25 cellular contexts compared by ENCODE assay signal in genomic region chr4:83208371-83208770, GRCh38.
DNase-seq lines count a peak whose midpoint lies in the region; ATAC-seq, FAIRE-seq and TF ChIP-seq lines count a peak whose summit lies in the region.
"Had no signal": no experiment of that assay in that cellular context is flagged by ENCODE, and none has a peak within 500 bp of the region (broad histone marks: within the 10 kb centered on the region; RNA-seq: fewer than 3 reads in every experiment).

No MANE protein-coding gene starts in this region.

- intact Hi-C loops in IMR-90 (cut with micrococcal nuclease) (loop anchor here (2.0 kb wide), 1 partner anchor 44 kb away; no protein-coding TSS in a partner anchor), endothelial cell of umbilical vein (cut with micrococcal nuclease) (no loop called here), left cardiac atrium (cut with DNase I) (no loop called here)

- peak overlapping the region; percentile 2; the same call in 2 of the 3 replicates for H2BK15ac ChIP-seq in IMR-90 (ENCODE audit: low read depth, low read length)

- WGBS in A549 (ENCODE audit: missing lambda C conversion rate): 0% methylated on average over 2 of the region's 2 CpGs
- no CpG with 5 or more reads among the region's 2 CpGs for WGBS in IMR-90 (ENCODE audit: extremely low coverage in 2 of 2, insufficient read length in 1 of 2), 2 experiments

- no peak overlapping the region; the same call in 1 of the 2 replicates for H3K56ac ChIP-seq in IMR-90 (ENCODE audit: extremely low read depth, insufficient read depth, low read length)

- peaks cover 4% of the 10 kb centered on the region; the same call in 1 of the 2 replicates for H3K27me3 ChIP-seq in IMR-90 (ENCODE audit: control insufficient read depth, insufficient read depth, low read length)
- no peaks in the 10 kb centered on the region for H3K27me3 ChIP-seq in endothelial cell of umbilical vein (ENCODE audit: control insufficient read depth in 2 of 2, insufficient read depth in 2 of 2, low read length in 2 of 2)
- H3K27me3 ChIP-seq in mucosa of rectum (ENCODE audit: control insufficient read depth in 2 of 2, insufficient read depth in 2 of 2, low read length in 2 of 2): no peaks in the 10 kb centered on the region
- H3K27me3 ChIP-seq: BE2C, vagina had no signal

- H2BK5ac ChIP-seq in IMR-90 (ENCODE audit: low read depth, low read length, poor library complexity, severe bottlenecking): no peak overlapping the region

- H2AK9ac ChIP-seq in IMR-90 (replicated peaks; ENCODE audit: low read depth, low read length, poor library complexity): no peak overlapping the region

- no TSS peak for BruUV-seq in IMR-90 (replicated peaks; lab: Mats Ljungman, UMichigan)
- no TSS peak for BruUV-seq in endothelial cell of umbilical vein (replicated peaks; lab: Mats Ljungman, UMichigan)

- dilution Hi-C loops in IMR-90 (cut with HindIII; ENCODE audit: low sequenced_read_pairs, unreplicated experiment) (no loop called here), endothelial cell of umbilical vein (cut with MboI; ENCODE audit: extremely low pct_ligation_motif_present, low sequenced_read_pairs) (no loop called here)

- peak overlapping the region; percentile 81 to 83 for H3K27ac ChIP-seq in A549
- no peak overlapping the region for H3K27ac ChIP-seq in IMR-90 (ENCODE audit: insufficient read depth, low read length)
- peak overlapping the region; percentile 12 for H3K27ac ChIP-seq in endothelial cell of umbilical vein (ENCODE audit: insufficient read depth, low read depth, low read length)
- peak overlapping the region; percentile 73 to 77 for H3K27ac ChIP-seq in mucosa of rectum (ENCODE audit: low read depth in 2 of 2, low read length in 2 of 2)
- H3K27ac ChIP-seq: parathyroid adenoma, vagina had no signal

- peak overlapping the region; percentile 43 for H3K14ac ChIP-seq in IMR-90 (replicated peaks; ENCODE audit: low read depth, low read length)

- TF ChIP-seq CTCF in A549 (IDR thresholded peaks at IDR 0.05) (no peak), IMR-90 (conservative IDR thresholded peaks at IDR 0.05; ENCODE audit: low read depth, low read length) (no peak), endothelial cell of umbilical vein (IDR thresholded peaks at IDR 0.05; ENCODE audit: extremely low read depth in 1 of 2, insufficient read depth in 1 of 2, low read depth in 1 of 2, low read length in 2 of 2) (no peak), foreskin fibroblast (IDR thresholded peaks at IDR 0.05; ENCODE audit: low read depth, low read length) (no peak)

- peak overlapping the region; percentile 86 for H2BK20ac ChIP-seq in IMR-90 (ENCODE audit: low read depth, low read length)

- in situ Hi-C loops in IMR-90 (cut with MboI; ENCODE audit: low sequenced_read_pairs): no loop called here

- H3K4me1 ChIP-seq in A549 (peaks cover 36% of the 10 kb centered on the region), IMR-90 (ENCODE audit: control insufficient read depth, insufficient read depth, low read length) (peaks cover 2% of the 10 kb centered on the region), endothelial cell of umbilical vein (ENCODE audit: control insufficient read depth, extremely low read depth, insufficient read depth, low read length) (no peaks in the 10 kb centered on the region), mucosa of rectum (ENCODE audit: control insufficient read depth in 2 of 2, insufficient read depth in 2 of 2, low read length in 2 of 2) (peaks cover 27% of the 10 kb centered on the region in 2 donors)
- H3K4me1 ChIP-seq: BE2C, HAP-1, parathyroid adenoma, vagina had no signal

- H2AFZ ChIP-seq in IMR-90 (replicated peaks; ENCODE audit: low read length, poor library complexity) (no peak overlapping the region), endothelial cell of umbilical vein (ENCODE audit: low read depth, low read length) (no peak overlapping the region)
- H2AFZ ChIP-seq: parathyroid adenoma had no signal

- no peaks in the 10 kb centered on the region for H3K36me3 ChIP-seq in IMR-90 (ENCODE audit: control insufficient read depth, insufficient read depth, low read length)
- H3K36me3 ChIP-seq in endothelial cell of umbilical vein (ENCODE audit: control insufficient read depth in 2 of 2, extremely low read depth in 1 of 2, insufficient read depth in 2 of 2, low read length in 2 of 2): no peaks in the 10 kb centered on the region
- H3K36me3 ChIP-seq in mucosa of rectum (ENCODE audit: control insufficient read depth in 2 of 2, insufficient read depth in 2 of 2, low read length in 2 of 2): no peaks in the 10 kb centered on the region
- H3K36me3 ChIP-seq: BE2C, HAP-1, vagina had no signal

- CTCF ChIA-PET in A549 (lab: Yijun Ruan, JAX): interaction anchor here (1.2 to 1.3 kb wide), 2 partner anchors 10 to 26 kb away, joined by 3 read pairs; no protein-coding TSS in a partner anchor
- CTCF ChIA-PET in IMR-90 (lab: Yijun Ruan, JAX): no interaction called here
- CTCF ChIA-PET in endothelial cell of umbilical vein (lab: Charles Lee): interaction anchor here (1.0 kb wide), 1 partner anchor 134 kb away, joined by 4 read pairs; no protein-coding TSS in a partner anchor

- TF ChIP-seq POLR2A in A549 (IDR thresholded peaks at IDR 0.05; ENCODE audit: low read length) (no peak), IMR-90 (IDR thresholded peaks at IDR 0.05; ENCODE audit: low read depth, low read length) (no peak), endothelial cell of umbilical vein (IDR thresholded peaks at IDR 0.05; ENCODE audit: low read depth, low read length) (no peak)

- H2BK120ac ChIP-seq in IMR-90 (ENCODE audit: low read depth, low read length): peak overlapping the region; percentile 60

- H3K9ac ChIP-seq in IMR-90 (ENCODE audit: low read depth, low read length) (no peak overlapping the region), endothelial cell of umbilical vein (replicated peaks; ENCODE audit: extremely low read depth, insufficient read depth, low read length) (no peak overlapping the region), mucosa of rectum (ENCODE audit: low read depth in 1 of 2, low read length in 2 of 2) (no peak overlapping the region)
- H3K9ac ChIP-seq: parathyroid adenoma had no signal

- H3K79me2 ChIP-seq in endothelial cell of umbilical vein (ENCODE audit: control insufficient read depth, insufficient read depth, low read length): no peaks in the 10 kb centered on the region
- H3K79me2 ChIP-seq: parathyroid adenoma had no signal

- H3K4me3 ChIP-seq in A549 (no peak overlapping the region), IMR-90 (ENCODE audit: insufficient read depth, low read depth, low read length) (no peak overlapping the region), endothelial cell of umbilical vein (replicated peaks in 1 of 3; ENCODE audit: insufficient read depth in 1 of 3, low read depth in 1 of 3, low read length in 3 of 3) (no peak overlapping the region), mucosa of rectum (ENCODE audit: low read length in 2 of 2) (peak overlapping the region; percentile 7 to 28), foreskin fibroblast (ENCODE audit: low read depth in 1 of 2, low read length in 2 of 2) (no peak overlapping the region)
- H3K4me3 ChIP-seq: HAP-1, vagina had no signal

- FAIRE-seq in A549 (lab: Jason Lieb, UNC): no peak
- no peak for FAIRE-seq in endothelial cell of umbilical vein (lab: Jason Lieb, UNC)

- peak overlapping the region; percentile 67 for H3K4ac ChIP-seq in IMR-90 (ENCODE audit: low read depth, low read length)

- peak overlapping the region; percentile 7; the same call in 1 of the 2 replicates for H2AK5ac ChIP-seq in IMR-90 (ENCODE audit: low read depth, low read length)

- POLR2A ChIA-PET in A549 (lab: Yijun Ruan, JAX): no interaction called here
- POLR2A ChIA-PET in IMR-90 (lab: Charles Lee; ENCODE audit: unreplicated experiment): no interaction called here
- POLR2A ChIA-PET in endothelial cell of umbilical vein (lab: Charles Lee): no interaction called here

- no peak for TF ChIP-seq EP300 in A549 (IDR thresholded peaks at IDR 0.05)

- peak overlapping the region; percentile 65; the same call in 1 of the 2 replicates for H4K91ac ChIP-seq in IMR-90 (ENCODE audit: insufficient read depth, low read depth, low read length)

- no peak overlapping the region for H3K23ac ChIP-seq in IMR-90 (ENCODE audit: low read depth, low read length)

- DNase-seq in A549 (ENCODE audit: low read depth in 1 of 2, low spot score in 1 of 2) (peak; percentile 12 to 66), IMR-90 (no peak), endothelial cell of umbilical vein (ENCODE audit: low read depth, low spot score) (no peak), foreskin fibroblast (no peak), left cardiac atrium (no peak), NCI-H226 (no peak)
- no peak for DNase-seq in stimulated activated naive CD4-positive, alpha-beta T cell (lab: John Stamatoyannopoulos, UW)
- DNase-seq: activated CD8-positive, alpha-beta memory T cell treated with anti-CD3 and anti-CD28 coated beads for 24 hours; activated effector memory CD4-positive, alpha-beta T cell treated with Interleukin-2 at 50 U/mL for 16 hours; BE2C; caudate nucleus; DMS79; GDM1; left ventricle myocardium superior; MV-4-11; NCI-H1436 treated with DMSO at 0.1 percent for 48 hours; NCI-H446 treated with DMSO at 0.1 percent for 48 hours; right cardiac atrium; stimulated activated CD4-positive, alpha-beta T cell treated with anti-CD3 and anti-CD28 coated beads, Interleukin-4, amount 100 ng/mL, for 4 hours had no signal

- TF ChIP-seq RAD21 in A549 (conservative IDR thresholded peaks at IDR 0.05 in 1 of 2, IDR thresholded peaks at IDR 0.05 in 1 of 2) (no peak), IMR-90 (IDR thresholded peaks at IDR 0.05; ENCODE audit: low read length) (no peak)

- peak overlapping the region in 1 of 2 experiments; percentile 50; a peak in 1 of 4 replicates for H4K8ac ChIP-seq in IMR-90 (ENCODE audit: low read depth in 2 of 2, low read length in 2 of 2)

- no peaks in the 10 kb centered on the region for H3K79me1 ChIP-seq in IMR-90 (ENCODE audit: low read depth in 1 of 2, low read length in 2 of 2)

- H4K20me1 ChIP-seq in IMR-90 (ENCODE audit: insufficient read depth, low read length): no peaks in the 10 kb centered on the region
- no peaks in the 10 kb centered on the region for H4K20me1 ChIP-seq in endothelial cell of umbilical vein (replicated peaks; ENCODE audit: control insufficient read depth, extremely low read depth, insufficient read depth, low read length)

- 0 out of 2 replicates have a peak overlapping the region, but pooled peaks have one; percentile 34 for H4K5ac ChIP-seq in IMR-90 (ENCODE audit: low read depth, low read length)

- H3K9me3 ChIP-seq in A549 (no peaks in the 10 kb centered on the region), IMR-90 (ENCODE audit: control insufficient read depth, insufficient read depth, low read length) (peaks cover 16% of the 10 kb centered on the region), endothelial cell of umbilical vein (replicated peaks; ENCODE audit: control insufficient read depth, insufficient read depth, low read length) (no peaks in the 10 kb centered on the region), mucosa of rectum (ENCODE audit: control insufficient read depth in 2 of 2, low read length in 2 of 2) (no peaks in the 10 kb centered on the region)
- H3K9me3 ChIP-seq: BE2C, vagina had no signal

- H3K9me1 ChIP-seq in IMR-90 (ENCODE audit: insufficient read depth, low read length): no peaks in the 10 kb centered on the region
- no peaks in the 10 kb centered on the region for H3K9me1 ChIP-seq in endothelial cell of umbilical vein (replicated peaks; ENCODE audit: control insufficient read depth, extremely low read depth, insufficient read depth, low read length)

- H3K4me2 ChIP-seq in A549 (peak overlapping the region; percentile 70), IMR-90 (ENCODE audit: low read depth, low read length) (no peak overlapping the region), endothelial cell of umbilical vein (ENCODE audit: insufficient read depth, low read length) (no peak overlapping the region)

- ATAC-seq in A549: peak; percentile 62 to 83; a peak in 5 of 6 replicates
- ATAC-seq in IMR-90 (ENCODE audit: low read depth): no peak
- no peak for ATAC-seq in left cardiac atrium
- ATAC-seq: left ventricle myocardium superior; right cardiac atrium; Right ventricle myocardium inferior; stimulated activated memory B cell treated with anti-CD40 and anti-IgM and Interleukin-4, amounts not matched to agents 10 μg/mL and 1 μg/mL and 100 μg/mL, for 72 hours had no signal

- peak overlapping the region; percentile 68 for H3K18ac ChIP-seq in IMR-90 (ENCODE audit: low read depth, low read length)

Comparison
In these comparisons a context has a peak if more than half of its experiments do, and no peak if none do; other contexts are left out.
1. ATAC-seq: peak in A549 (2 of 2); none in IMR-90 (single experiment) and left cardiac atrium (0 of 2).
2. DNase-seq: peak in A549 (2 of 2); none in IMR-90 (single experiment), endothelial cell of umbilical vein (single experiment), foreskin fibroblast (0 of 2), left cardiac atrium (single experiment), NCI-H226 (single experiment) and stimulated activated naive CD4-positive, alpha-beta T cell (0 of 6).
3. H3K4me3 ChIP-seq: peak in mucosa of rectum (2 of 2); none in A549 (single experiment), IMR-90 (single experiment), endothelial cell of umbilical vein (0 of 3) and foreskin fibroblast (0 of 2).